Comparison of ENCODE assay signal across 10 cellular contexts in genomic region chr5:32538031-32538547, GRCh38. TPM values are rescaled to one million over a fixed set of nuclear protein-coding genes. Genes with fewer than 3 reads are reported as not detected.
DNase-seq lines count a peak whose midpoint lies in the region; ATAC-seq, FAIRE-seq and TF ChIP-seq lines count a peak whose summit lies in the region.
"Had no signal": no experiment of that assay in that cellular context is flagged by ENCODE, and none has a peak within 500 bp of the region (broad histone marks: within the 10 kb centered on the region; RNA-seq: fewer than 3 reads in every experiment).

No MANE protein-coding gene starts in this region.

- peaks cover 35% of the 10 kb centered on the region for H3K36me3 Mint-ChIP-seq in activated T-cell treated with anti-CD3 and anti-CD28 coated beads, Interleukin-2, amount 50 U/mL, for 24 hours (ENCODE audit: low read depth)

- H3K27ac ChIP-seq in vagina, result no peak overlapping the region

- TF ChIP-seq CTCF in vagina (IDR thresholded peaks at IDR 0.05), result no peak

- peaks cover 7% of the 10 kb centered on the region for H3K9me3 Mint-ChIP-seq in activated T-cell treated with anti-CD3 and anti-CD28 coated beads, Interleukin-2, amount 50 U/mL, for 24 hours

- intact Hi-C loops in vagina (cut with DNase I), result no loop called here

- no peaks in the 10 kb centered on the region for H3K9me3 ChIP-seq in vagina

- FAIRE-seq in GM12891 (lab: Jason Lieb, UNC), result peak; percentile 88
- FAIRE-seq: astrocyte had no signal

- TF ChIP-seq POLR2A in GM12891 (IDR thresholded peaks at IDR 0.05; ENCODE audit: low read depth, low read length) (no peak), vagina (IDR thresholded peaks at IDR 0.05) (no peak)

- H3K4me3 Mint-ChIP-seq in activated T-cell treated with anti-CD3 and anti-CD28 coated beads, Interleukin-2, amount 50 U/mL, for 24 hours, result no peak overlapping the region
- H3K4me3 Mint-ChIP-seq: nephron had no signal

- peak overlapping the region; percentile 88 for H3K27ac Mint-ChIP-seq in activated T-cell treated with anti-CD3 and anti-CD28 coated beads, Interleukin-2, amount 50 U/mL, for 24 hours

- H3K4me1 ChIP-seq in vagina, result peaks cover 5% of the 10 kb centered on the region

- no peaks in the 10 kb centered on the region for H3K27me3 Mint-ChIP-seq in activated T-cell treated with anti-CD3 and anti-CD28 coated beads, Interleukin-2, amount 50 U/mL, for 24 hours

- no peaks in the 10 kb centered on the region for H3K27me3 ChIP-seq in vagina

- DNase-seq in GM12891 (ENCODE audit: insufficient read length, low spot score) (peak; percentile 38), NCI-H187 treated with DMSO at 0.1 percent for 48 hours (lab: John Stamatoyannopoulos, UW) (no peak), vagina (ENCODE audit: extremely low spot score in 2 of 2) (no peak), amygdala (lab: John Stamatoyannopoulos, UW) (no peak)
- peak; percentile 53 for DNase-seq in activated T-cell treated with anti-CD3 and anti-CD28 coated beads, Interleukin-2, amount 50 U/mL, for 24 hours
- DNase-seq in stimulated activated CD4-positive, alpha-beta T cell treated with anti-CD3 and anti-CD28 coated beads, TNF-alpha, amount 100 ng/mL, for 4 hours (ENCODE audit: low read depth in 3 of 3), result peak in 2 of 3 experiments; percentile 22 to 37

- no peaks in the 10 kb centered on the region for H3K36me3 ChIP-seq in vagina

- ATAC-seq in GM21447 (IDR thresholded peaks at IDR 0.05; ENCODE audit: unreplicated experiment) (peak; percentile 71), HG03571 (IDR thresholded peaks at IDR 0.05; ENCODE audit: unreplicated experiment) (peak; percentile 81)

- peaks cover 76% of the 10 kb centered on the region for H3K4me1 Mint-ChIP-seq in activated T-cell treated with anti-CD3 and anti-CD28 coated beads, Interleukin-2, amount 50 U/mL, for 24 hours (ENCODE audit: low read depth)

- no peak overlapping the region for H3K4me3 ChIP-seq in vagina

TF ChIP-seq in GM12891, 5 proteins besides CTCF, POLR2A, EP300 and RAD21:
- peak; percentile 64; the same call in 1 of the 2 replicates for TF ChIP-seq POU2F2 (IDR thresholded peaks at IDR 0.05; ENCODE audit: low read depth, low read length)
- peak; percentile 99 for TF ChIP-seq SPI1 (IDR thresholded peaks at IDR 0.05; ENCODE audit: low read depth, low read length)
- TF ChIP-seq POLR2AphosphoS5 (IDR thresholded peaks at IDR 0.05; ENCODE audit: low read depth, low read length), result no peak

RNA-seq across cellular contexts. Expression of gene SUB1, which starts 47.3 kb away (rescaled TPM):
- 407 TPM for polyA plus RNA-seq in GM12891 (2012; ENCODE audit: low read depth, missing spikeins)
- total RNA-seq in vagina, result 71.9 TPM

Comparison
In these comparisons a context has a peak if more than half of its experiments do, and no peak if none do; other contexts are left out.
1. DNase-seq: peak in GM12891 (single experiment), activated T-cell treated with anti-CD3 and anti-CD28 coated beads, Interleukin-2, amount 50 U/mL, for 24 hours (single experiment) and stimulated activated CD4-positive, alpha-beta T cell treated with anti-CD3 and anti-CD28 coated beads, TNF-alpha, amount 100 ng/mL, for 4 hours (2 of 3); none in NCI-H187 treated with DMSO at 0.1 percent for 48 hours (single experiment), vagina (0 of 2) and amygdala (0 of 56).